Comparison of ENCODE assay signal across 11 cellular contexts in genomic region chr3:143536817-143537535, GRCh38.
DNase-seq lines count a peak whose midpoint lies in the region; ATAC-seq and TF ChIP-seq lines count a peak whose summit lies in the region.
"Had no signal": no experiment of that assay in that cellular context is flagged by ENCODE, and none has a peak within 500 bp of the region (broad histone marks: within the 10 kb centered on the region; RNA-seq: fewer than 3 reads in every experiment).

No MANE protein-coding gene starts in this region.

- no peak overlapping the region for H3K4me3 ChIP-seq in breast epithelium
- H3K4me3 ChIP-seq in SK-N-SH (ENCODE audit: low read depth in 2 of 2, low read length in 1 of 2), result no peak overlapping the region; a peak in 1 of 4 replicates
- H3K4me3 ChIP-seq in heart left ventricle, result no peak overlapping the region
- H3K4me3 ChIP-seq in vagina, result no peak overlapping the region

- H3K9me3 Mint-ChIP-seq in MCF 10A (ENCODE audit: unreplicated experiment), result no peaks in the 10 kb centered on the region
- no peaks in the 10 kb centered on the region for H3K9me3 Mint-ChIP-seq in activated naive CD8-positive, alpha-beta T cell treated with anti-CD3 and anti-CD28 coated beads, Interleukin-2, amount 50 U/mL, for 24 hours

- no peak for TF ChIP-seq RAD21 in SK-N-SH (IDR thresholded peaks at IDR 0.05; ENCODE audit: low read length)

- POLR2A ChIA-PET in MCF 10A (lab: Yijun Ruan, JAX) (interaction anchor here (0.6 to 2.1 kb wide), 2 partner anchors 11 to 106 kb away, joined by 3 to 7 read pairs; no protein-coding TSS in a partner anchor), SK-N-SH (lab: Yijun Ruan, JAX) (no interaction called here)

- no peak overlapping the region for H3K27ac Mint-ChIP-seq in MCF 10A (ENCODE audit: low read depth, unreplicated experiment)
- no peak overlapping the region for H3K27ac Mint-ChIP-seq in activated naive CD8-positive, alpha-beta T cell treated with anti-CD3 and anti-CD28 coated beads, Interleukin-2, amount 50 U/mL, for 24 hours

- H2AFZ ChIP-seq in SK-N-SH (ENCODE audit: low read depth), result no peak overlapping the region

- H3K9ac ChIP-seq in SK-N-SH, result no peak overlapping the region

- CTCF ChIA-PET in MCF 10A (lab: Yijun Ruan, JAX) (interaction anchor here (0.7 to 1.0 kb wide), 2 partner anchors 118 to 171 kb away, joined by 3 to 4 read pairs; no protein-coding TSS in a partner anchor), SK-N-SH (lab: Yijun Ruan, JAX) (interaction anchor here (0.8 to 1.2 kb wide), 2 partner anchors 10 to 103 kb away, joined by 3 read pairs; no protein-coding TSS in a partner anchor)

- DNase-seq in MCF 10A (ENCODE audit: unreplicated experiment) (peak; percentile 61), breast epithelium (ENCODE audit: low spot score in 2 of 2) (no peak), SK-N-SH (no peak), heart left ventricle (peak; percentile 29 to 62 (median 48)), vagina (ENCODE audit: extremely low spot score in 2 of 2) (no peak), omental fat pad (ENCODE audit: low spot score) (no peak), NCI-H82 (lab: John Stamatoyannopoulos, UW) (no peak)
- DNase-seq in activated naive CD8-positive, alpha-beta T cell treated with anti-CD3 and anti-CD28 coated beads, Interleukin-2, amount 50 U/mL, for 24 hours, result no peak
- DNase-seq: activated CD8-positive, alpha-beta memory T cell treated with anti-CD3 and anti-CD28 coated beads, Interleukin-2, amount 50 U/mL, for 4 hours; cortex of kidney; NCI-H1436 had no signal

- TF ChIP-seq CTCF in MCF 10A (IDR thresholded peaks at IDR 0.05; ENCODE audit: unreplicated experiment) (no peak), breast epithelium (IDR thresholded peaks at IDR 0.05) (no peak), SK-N-SH (IDR thresholded peaks at IDR 0.05) (no peak), heart left ventricle (IDR thresholded peaks at IDR 0.05) (no peak), vagina (IDR thresholded peaks at IDR 0.05) (no peak), omental fat pad (IDR thresholded peaks at IDR 0.05) (no peak)

- H3K4me1 ChIP-seq in breast epithelium (no peaks in the 10 kb centered on the region), SK-N-SH (ENCODE audit: control insufficient read depth in 1 of 2, insufficient read depth in 2 of 2, low read depth in 1 of 2, low read length in 1 of 2) (peaks cover 0 to 2% of the 10 kb centered on the region in 2 experiments; a peak in 1 of 4 replicates), heart left ventricle (peaks cover 0 to 30% (median 0%) of the 10 kb centered on the region in 12 donors), vagina (peaks cover 39% of the 10 kb centered on the region)

- intact Hi-C loops in MCF 10A (cut with micrococcal nuclease) (no loop called here), breast epithelium (cut with DNase I; ENCODE audit: low total_unique reads) (no loop called here), heart left ventricle (cut with DNase I) (no loop called here), vagina (cut with DNase I) (no loop called here)

- no peaks in the 10 kb centered on the region for H3K27me3 Mint-ChIP-seq in MCF 10A (ENCODE audit: insufficient read depth, unreplicated experiment)
- H3K27me3 Mint-ChIP-seq in activated naive CD8-positive, alpha-beta T cell treated with anti-CD3 and anti-CD28 coated beads, Interleukin-2, amount 50 U/mL, for 24 hours, result no peaks in the 10 kb centered on the region

- ATAC-seq in heart left ventricle (peak; percentile 47 to 86 (median 74)), omental fat pad (ENCODE audit: low FRiP score) (no peak)
- ATAC-seq in activated naive CD8-positive, alpha-beta T cell treated with anti-CD3 and anti-CD28 coated beads, Interleukin-2, amount 50 U/mL, for 24 hours, result no peak

- WGBS in SK-N-SH (ENCODE audit: low lambda C conversion rate), result 2% methylated on average over 3 of the region's 3 CpGs
- WGBS in heart left ventricle, 4 donors, result 47 to 72% (median 62%) methylated on average over 3 of the region's 3 CpGs

- TF ChIP-seq POLR2A in breast epithelium (IDR thresholded peaks at IDR 0.05) (no peak), heart left ventricle (IDR thresholded peaks at IDR 0.05) (no peak), vagina (IDR thresholded peaks at IDR 0.05) (no peak)

- no TSS peak for BruUV-seq in MCF 10A (replicated peaks; lab: Mats Ljungman, UMichigan)

- no peaks in the 10 kb centered on the region for H3K79me2 ChIP-seq in SK-N-SH (ENCODE audit: insufficient read depth)

- H3K9me2 ChIP-seq in SK-N-SH, result no peaks in the 10 kb centered on the region

- H3K9me3 ChIP-seq in breast epithelium (no peaks in the 10 kb centered on the region), SK-N-SH (no peaks in the 10 kb centered on the region), heart left ventricle (no peaks in the 10 kb centered on the region), vagina (no peaks in the 10 kb centered on the region)

- no peaks in the 10 kb centered on the region for H3K36me3 Mint-ChIP-seq in MCF 10A (ENCODE audit: insufficient read depth, unreplicated experiment)
- H3K36me3 Mint-ChIP-seq in activated naive CD8-positive, alpha-beta T cell treated with anti-CD3 and anti-CD28 coated beads, Interleukin-2, amount 50 U/mL, for 24 hours (ENCODE audit: low read depth), result no peaks in the 10 kb centered on the region

- no peak for TF ChIP-seq EP300 in SK-N-SH (IDR thresholded peaks at IDR 0.05; ENCODE audit: borderline replicate concordance in 1 of 2, low read depth in 1 of 2, low read length in 1 of 2)

- H3K4me3 Mint-ChIP-seq in MCF 10A (ENCODE audit: unreplicated experiment), result no peak overlapping the region
- no peak overlapping the region for H3K4me3 Mint-ChIP-seq in activated naive CD8-positive, alpha-beta T cell treated with anti-CD3 and anti-CD28 coated beads, Interleukin-2, amount 50 U/mL, for 24 hours

- H3K27me3 ChIP-seq in breast epithelium (no peaks in the 10 kb centered on the region), SK-N-SH (ENCODE audit: insufficient read depth) (peaks cover 9% of the 10 kb centered on the region; the same call in 1 of the 2 replicates), heart left ventricle (no peaks in the 10 kb centered on the region), vagina (no peaks in the 10 kb centered on the region)

- H3K27ac ChIP-seq in breast epithelium, result peak overlapping the region in 1 of 2 donors; percentile 44
- no peak overlapping the region for H3K27ac ChIP-seq in SK-N-SH (ENCODE audit: low read depth in 2 of 2, low read length in 1 of 2)
- peak overlapping the region in 1 of 12 donors; percentile 35 for H3K27ac ChIP-seq in heart left ventricle
- H3K27ac ChIP-seq in vagina, result peak overlapping the region; percentile 11

- no peaks in the 10 kb centered on the region for H4K20me1 ChIP-seq in SK-N-SH (ENCODE audit: insufficient read depth)

- H3F3A ChIP-seq in SK-N-SH (replicated peaks; ENCODE audit: insufficient read depth), result no peaks in the 10 kb centered on the region

- H3K36me3 ChIP-seq in breast epithelium (no peaks in the 10 kb centered on the region), SK-N-SH (replicated peaks in 1 of 2; ENCODE audit: control insufficient read depth in 1 of 2, insufficient read depth in 2 of 2, low read length in 1 of 2) (no peaks in the 10 kb centered on the region), heart left ventricle (no peaks in the 10 kb centered on the region), vagina (no peaks in the 10 kb centered on the region)

- H3K4me2 ChIP-seq in SK-N-SH, result peak overlapping the region; percentile 54; the same call in 1 of the 2 replicates

- peaks cover 16% of the 10 kb centered on the region for H3K4me1 Mint-ChIP-seq in MCF 10A (ENCODE audit: insufficient read depth, unreplicated experiment)
- H3K4me1 Mint-ChIP-seq in activated naive CD8-positive, alpha-beta T cell treated with anti-CD3 and anti-CD28 coated beads, Interleukin-2, amount 50 U/mL, for 24 hours, result peaks cover 22% of the 10 kb centered on the region

TF ChIP-seq in SK-N-SH, 30 proteins besides CTCF, POLR2A, EP300 and RAD21:
- TF ChIP-seq GATA2 (CRISPR knock-in tag; IDR thresholded peaks at IDR 0.05) (no peak), RFX5 (IDR thresholded peaks at IDR 0.05; ENCODE audit: low read length) (no peak), SIN3A (IDR thresholded peaks at IDR 0.05; ENCODE audit: borderline replicate concordance, low read depth, low read length) (no peak), GABPA (IDR thresholded peaks at IDR 0.05; ENCODE audit: low read depth) (no peak), FOXM1 (IDR thresholded peaks at IDR 0.05; ENCODE audit: low read depth) (no peak), PBX3 (IDR thresholded peaks at IDR 0.05) (no peak), JUND (IDR thresholded peaks at IDR 0.05) (no peak), NFIC (IDR thresholded peaks at IDR 0.05; ENCODE audit: borderline replicate concordance) (no peak), TCF12 (IDR thresholded peaks at IDR 0.05) (no peak), ELF1 (IDR thresholded peaks at IDR 0.05) (no peak)
- TF ChIP-seq, protein P1, sequence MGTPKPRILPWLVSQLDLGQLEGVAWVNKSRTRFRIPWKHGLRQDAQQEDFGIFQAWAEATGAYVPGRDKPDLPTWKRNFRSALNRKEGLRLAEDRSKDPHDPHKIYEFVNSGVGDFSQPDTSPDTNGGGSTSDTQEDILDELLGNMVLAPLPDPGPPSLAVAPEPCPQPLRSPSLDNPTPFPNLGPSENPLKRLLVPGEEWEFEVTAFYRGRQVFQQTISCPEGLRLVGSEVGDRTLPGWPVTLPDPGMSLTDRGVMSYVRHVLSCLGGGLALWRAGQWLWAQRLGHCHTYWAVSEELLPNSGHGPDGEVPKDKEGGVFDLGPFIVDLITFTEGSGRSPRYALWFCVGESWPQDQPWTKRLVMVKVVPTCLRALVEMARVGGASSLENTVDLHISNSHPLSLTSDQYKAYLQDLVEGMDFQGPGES (IDR thresholded peaks at IDR 0.05; ENCODE audit: low read depth, low read length), result no peak

Comparison
In these comparisons a context has a peak if more than half of its experiments do, and no peak if none do; other contexts are left out.
1. DNase-seq: peak in MCF 10A (single experiment) and heart left ventricle (5 of 5); none in breast epithelium (0 of 2), SK-N-SH (single experiment), vagina (0 of 2), omental fat pad (single experiment), activated naive CD8-positive, alpha-beta T cell treated with anti-CD3 and anti-CD28 coated beads, Interleukin-2, amount 50 U/mL, for 24 hours (single experiment) and NCI-H82 (single experiment).
2. ATAC-seq: peak in heart left ventricle (4 of 4); none in omental fat pad (single experiment) and activated naive CD8-positive, alpha-beta T cell treated with anti-CD3 and anti-CD28 coated beads, Interleukin-2, amount 50 U/mL, for 24 hours (single experiment).